In the genomic region with DNA sequence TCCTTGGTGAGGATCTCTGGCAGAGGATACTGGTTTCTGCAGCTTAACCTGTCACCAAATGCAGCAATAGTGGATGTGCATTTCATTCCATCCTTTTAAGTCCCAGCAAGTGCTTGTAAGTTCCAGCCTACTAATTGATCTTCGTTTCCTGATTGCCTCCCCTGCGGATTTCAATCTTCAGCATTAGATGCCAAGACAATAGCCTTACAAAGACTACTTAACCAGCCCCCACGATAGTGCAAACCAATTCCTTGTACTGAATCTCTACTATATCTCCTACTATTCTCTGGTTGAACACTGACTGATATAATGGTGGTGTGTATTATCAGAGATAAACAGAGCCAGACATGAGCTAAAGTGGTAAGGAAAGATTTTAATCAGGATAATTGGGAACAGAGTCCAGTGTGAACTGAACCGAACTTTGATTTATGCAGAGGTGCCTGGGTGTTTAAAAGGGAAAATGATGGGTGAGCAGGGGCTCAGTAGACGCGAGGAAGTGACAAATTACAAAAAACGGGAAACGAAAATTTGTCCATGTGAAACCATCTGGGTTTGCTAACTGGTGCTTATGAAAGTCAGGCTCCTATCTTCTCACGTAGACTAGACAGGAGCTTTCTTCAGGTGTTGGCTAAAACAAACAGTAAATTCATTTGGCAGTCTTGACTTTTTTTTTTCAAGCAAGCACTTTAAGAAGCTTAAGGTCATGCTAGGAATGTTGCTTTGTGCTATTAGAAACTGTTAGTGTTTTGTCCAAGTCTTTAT, we compare ENCODE assay signal across 13 cellular contexts.
A peak's percentile ranks its signal among the peaks of the same experiment; 100 is the strongest.
DNase-seq lines count a peak whose midpoint lies in the region; ATAC-seq and TF ChIP-seq lines count a peak whose summit lies in the region.
"Had no signal": no experiment of that assay in that cellular context is flagged by ENCODE, and none has a peak within 500 bp of the region (broad histone marks: within the 10 kb centered on the region; RNA-seq: fewer than 3 reads in every experiment).

No MANE protein-coding gene starts in this region.

- H3K27me3 ChIP-seq in Peyer's patch: no peaks in the 10 kb centered on the region
- H3K27me3 ChIP-seq: ascending aorta, upper lobe of right lung had no signal

- no peaks in the 10 kb centered on the region for H3K4me1 Mint-ChIP-seq in activated T-helper 2 cell treated with anti-CD3 and anti-CD28 coated beads, Interferon-gamma antibody, Interleukin-2, Interleukin-4, amounts not matched to agents 10 μg/mL and 5 μg/mL and 100 μg/mL, durations not matched to agents 14 hours and 24 hours and 36 hours (ENCODE audit: low read depth)

- CTCF ChIA-PET in GM10248 (lab: Yijun Ruan, JAX): interaction anchor here (0.8 to 1.3 kb wide), 3 partner anchors 9 to 331 kb away, joined by 3 read pairs; no protein-coding TSS in a partner anchor

- no peak overlapping the region for H3K4me3 Mint-ChIP-seq in activated T-helper 2 cell treated with anti-CD3 and anti-CD28 coated beads, Interferon-gamma antibody, Interleukin-2, Interleukin-4, amounts not matched to agents 10 μg/mL and 5 μg/mL and 100 μg/mL, durations not matched to agents 14 hours and 24 hours and 36 hours (ENCODE audit: low read depth)

- POLR2A ChIA-PET in GM10248 (lab: Yijun Ruan, JAX): interaction anchor here (0.6 kb wide), 1 partner anchor 31 kb away, joined by 5 read pairs; no protein-coding TSS in a partner anchor

- H3K36me3 Mint-ChIP-seq in activated T-helper 2 cell treated with anti-CD3 and anti-CD28 coated beads, Interferon-gamma antibody, Interleukin-2, Interleukin-4, amounts not matched to agents 10 μg/mL and 5 μg/mL and 100 μg/mL, durations not matched to agents 14 hours and 24 hours and 36 hours (ENCODE audit: low read depth): no peaks in the 10 kb centered on the region

- no peak overlapping the region for H3K4me3 ChIP-seq in Peyer's patch
- H3K4me3 ChIP-seq: ascending aorta, SK-N-MC, upper lobe of right lung had no signal

- TF ChIP-seq CTCF in GM10248 (IDR thresholded peaks at IDR 0.05; ENCODE audit: control extremely low read depth, extremely low read depth, low read depth, missing control alignments) (no peak), Peyer's patch (IDR thresholded peaks at IDR 0.05) (no peak)

- ATAC-seq in GM18868 (IDR thresholded peaks at IDR 0.05; ENCODE audit: unreplicated experiment) (peak; percentile 98), GM21737 (IDR thresholded peaks at IDR 0.05; ENCODE audit: unreplicated experiment) (peak; percentile 88), HG03442 (IDR thresholded peaks at IDR 0.05; ENCODE audit: unreplicated experiment) (peak; percentile 90)
- ATAC-seq: HepG2, upper lobe of right lung had no signal

- peaks cover 27% of the 10 kb centered on the region for H3K27me3 Mint-ChIP-seq in activated T-helper 2 cell treated with anti-CD3 and anti-CD28 coated beads, Interferon-gamma antibody, Interleukin-2, Interleukin-4, amounts not matched to agents 10 μg/mL and 5 μg/mL and 100 μg/mL, durations not matched to agents 14 hours and 24 hours and 36 hours (ENCODE audit: low read depth)

- H3K27ac Mint-ChIP-seq in activated T-helper 2 cell treated with anti-CD3 and anti-CD28 coated beads, Interferon-gamma antibody, Interleukin-2, Interleukin-4, amounts not matched to agents 10 μg/mL and 5 μg/mL and 100 μg/mL, durations not matched to agents 14 hours and 24 hours and 36 hours: no peak overlapping the region

- no peaks in the 10 kb centered on the region for H3K9me3 ChIP-seq in Peyer's patch
- H3K9me3 ChIP-seq: ascending aorta, upper lobe of right lung had no signal

- H3K36me3 ChIP-seq in Peyer's patch: no peaks in the 10 kb centered on the region
- H3K36me3 ChIP-seq: ascending aorta, upper lobe of right lung had no signal

- intact Hi-C loops in activated T-helper 2 cell treated with anti-CD3 and anti-CD28 coated beads, Interferon-gamma antibody, Interleukin-2, Interleukin-4, amounts not matched to agents 10 μg/mL and 5 μg/mL and 100 μg/mL, durations not matched to agents 14 hours and 24 hours and 36 hours (cut with micrococcal nuclease): no loop called here

- H3K9me3 Mint-ChIP-seq in activated T-helper 2 cell treated with anti-CD3 and anti-CD28 coated beads, Interferon-gamma antibody, Interleukin-2, Interleukin-4, amounts not matched to agents 10 μg/mL and 5 μg/mL and 100 μg/mL, durations not matched to agents 14 hours and 24 hours and 36 hours: peaks cover 8% of the 10 kb centered on the region

- TF ChIP-seq POLR2A in Peyer's patch (IDR thresholded peaks at IDR 0.05): no peak

- DNase-seq in germinal center (ENCODE audit: low spot score) (peak; percentile 1), GM10248 (ENCODE audit: extremely low spot score) (no peak), Peyer's patch (no peak), caudate nucleus (lab: John Stamatoyannopoulos, UW) (no peak)
- no peak for DNase-seq in activated T-helper 2 cell treated with anti-CD3 and anti-CD28 coated beads, Interferon-gamma antibody, Interleukin-2, Interleukin-4, amounts not matched to agents 10 μg/mL and 5 μg/mL and 100 μg/mL, durations not matched to agents 14 hours and 24 hours and 36 hours (ENCODE audit: low spot score)
- DNase-seq: NCI-H2171 treated with DMSO at 0.1 percent for 48 hours, upper lobe of right lung had no signal

- no peaks in the 10 kb centered on the region for H3K4me1 ChIP-seq in Peyer's patch
- H3K4me1 ChIP-seq: ascending aorta, upper lobe of right lung had no signal

- no peak overlapping the region for H3K27ac ChIP-seq in Peyer's patch
- no peak overlapping the region for H3K27ac ChIP-seq in caudate nucleus (ENCODE audit: low read depth, low read length)
- H3K27ac ChIP-seq: ascending aorta, SK-N-MC, upper lobe of right lung had no signal
